ENCODE assay signal across 9 cellular contexts in genomic region chr12:118055144-118055557, GRCh38. TPM values are rescaled to one million over a fixed set of nuclear protein-coding genes. Genes with fewer than 3 reads are reported as not detected.
DNase-seq lines count a peak whose midpoint lies in the region; ATAC-seq and TF ChIP-seq lines count a peak whose summit lies in the region.
"Had no signal": no experiment of that assay in that cellular context is flagged by ENCODE, and none has a peak within 500 bp of the region (broad histone marks: within the 10 kb centered on the region; RNA-seq: fewer than 3 reads in every experiment).

No MANE protein-coding gene starts in this region.

- no peaks in the 10 kb centered on the region for H3K9me3 ChIP-seq in CD8-positive, alpha-beta T cell (ENCODE audit: low read length)
- H3K9me3 ChIP-seq in ascending aorta (no peaks in the 10 kb centered on the region), right lobe of liver (no peaks in the 10 kb centered on the region)

- no peaks in the 10 kb centered on the region for H3K27me3 ChIP-seq in CD8-positive, alpha-beta T cell (ENCODE audit: insufficient read depth, low read length)
- H3K27me3 ChIP-seq in ascending aorta (no peaks in the 10 kb centered on the region), right lobe of liver (no peaks in the 10 kb centered on the region)

- H3K36me3 Mint-ChIP-seq in CD8-positive, alpha-beta T cell: peaks cover 30% of the 10 kb centered on the region

- intact Hi-C loops in CD8-positive, alpha-beta T cell (cut with DNase I, micrococcal nuclease): loop anchor here in 1 of 2 experiments (10.0 kb wide), 1 partner anchor 180 kb away; no protein-coding TSS in a partner anchor
- intact Hi-C loops in ascending aorta (cut with DNase I): no loop called here
- intact Hi-C loops in right lobe of liver (cut with DNase I): no loop called here

- peaks cover 14% of the 10 kb centered on the region for H3K4me1 ChIP-seq in CD8-positive, alpha-beta T cell (ENCODE audit: insufficient read depth, low read length)
- H3K4me1 ChIP-seq in ascending aorta: peaks cover 13 to 34% of the 10 kb centered on the region in 2 donors
- peaks cover 0 to 78% (median 36%) of the 10 kb centered on the region in 4 donors for H3K4me1 ChIP-seq in right lobe of liver

- TF ChIP-seq CTCF in CD8-positive, alpha-beta T cell (IDR thresholded peaks at IDR 0.05): peak; percentile 53
- TF ChIP-seq CTCF in ascending aorta (IDR thresholded peaks at IDR 0.05) (peak in 2 of 3 experiments; percentile 49 to 54), right lobe of liver (IDR thresholded peaks at IDR 0.05) (peak; percentile 46 to 79 (median 62))

- TF ChIP-seq POLR2A in right lobe of liver (IDR thresholded peaks at IDR 0.05): no peak

- peak overlapping the region; percentile 70 for H3K27ac Mint-ChIP-seq in CD8-positive, alpha-beta T cell

- 29% methylated on average over 2 of the region's 2 CpGs for WGBS in right lobe of liver (ENCODE audit: insufficient coverage, low coverage, low lambda C conversion rate, missing lambda C conversion rate)

- POLR2A ChIA-PET in CD8-positive, alpha-beta T cell (lab: Charles Lee): interaction anchor here (0.6 to 0.7 kb wide), 2 partner anchors 13 to 48 kb away, joined by 3 read pairs; no protein-coding TSS in a partner anchor

- DNase-seq in CD8-positive, alpha-beta T cell: peak; percentile 42 to 75 (median 66)
- DNase-seq in KG1 (lab: John Stamatoyannopoulos, UW): peak; percentile 59
- DNase-seq in T-helper 9 cell: peak; percentile 53
- peak in 1 of 2 donors; percentile 74 for DNase-seq in ascending aorta (ENCODE audit: low spot score in 2 of 2)
- DNase-seq in right lobe of liver: peak in 1 of 3 donors; percentile 65
- peak; percentile 52 to 63 for DNase-seq in stimulated activated CD8-positive, alpha-beta memory T cell treated with anti-CD3 and anti-CD28 coated beads, Interleukin-7, amount 100 ng/mL, for 48 hours (ENCODE audit: extremely low read depth in 1 of 2, low read depth in 1 of 2)

- H3K4me3 ChIP-seq in CD8-positive, alpha-beta T cell (ENCODE audit: low read depth, low read length): no peak overlapping the region
- no peak overlapping the region for H3K4me3 ChIP-seq in ascending aorta
- no peak overlapping the region for H3K4me3 ChIP-seq in right lobe of liver
- H3K4me3 ChIP-seq: SK-N-MC had no signal

- no peak overlapping the region for H3K27ac ChIP-seq in CD8-positive, alpha-beta T cell (ENCODE audit: low read depth, low read length)
- H3K27ac ChIP-seq in ascending aorta (peak overlapping the region; percentile 8 to 83), right lobe of liver (peak overlapping the region in 2 of 3 donors; percentile 5 to 76)
- H3K27ac ChIP-seq: SK-N-MC had no signal

- H3K27me3 Mint-ChIP-seq in CD8-positive, alpha-beta T cell (ENCODE audit: low read depth): no peaks in the 10 kb centered on the region

- ATAC-seq in CD8-positive, alpha-beta T cell: peak; percentile 76
- peak; percentile 60 for ATAC-seq in GM19324 (IDR thresholded peaks at IDR 0.05; ENCODE audit: low FRiP score, unreplicated experiment)
- ATAC-seq in right lobe of liver: peak; percentile 40 to 50 (median 44)
- no peak for ATAC-seq in GM19467 (IDR thresholded peaks at IDR 0.05; ENCODE audit: unreplicated experiment)

- peaks cover 40% of the 10 kb centered on the region for H3K4me1 Mint-ChIP-seq in CD8-positive, alpha-beta T cell (ENCODE audit: low read depth)

- no peaks in the 10 kb centered on the region for H3K36me3 ChIP-seq in CD8-positive, alpha-beta T cell (ENCODE audit: insufficient read depth, low read length)
- H3K36me3 ChIP-seq in ascending aorta (peaks cover 12 to 17% of the 10 kb centered on the region in 2 donors), right lobe of liver (peaks cover 0 to 19% (median 0%) of the 10 kb centered on the region in 4 donors)

- CTCF ChIA-PET in CD8-positive, alpha-beta T cell (lab: Charles Lee): interaction anchor here (0.6 to 1.5 kb wide), 6 partner anchors 9 to 181 kb away, joined by 3 to 7 read pairs (median 4); no protein-coding TSS in a partner anchor

- no peaks in the 10 kb centered on the region for H3K9me3 Mint-ChIP-seq in CD8-positive, alpha-beta T cell

- no peak overlapping the region for H3K4me3 Mint-ChIP-seq in CD8-positive, alpha-beta T cell

RNA-seq across cellular contexts. Expression of gene WSB2, which starts 5.8 kb away (rescaled TPM):
- 10 to 100 TPM; 16.4 to 19.5 TPM for total RNA-seq in CD8-positive, alpha-beta T cell
- 68.6 TPM for total RNA-seq in ascending aorta
- total RNA-seq in right lobe of liver: 10 to 100 TPM; 27.5 to 73.9 (median 49.0) TPM

RNA-seq across cellular contexts. Expression of gene RFC5, which starts 38.6 kb away (rescaled TPM):
- total RNA-seq in CD8-positive, alpha-beta T cell: 10 to 100 TPM in 1 of 2 experiments, 1 to 10 TPM in 1; 9.9 to 13.8 TPM
- total RNA-seq in ascending aorta: 5.2 TPM
- total RNA-seq in right lobe of liver: 1 to 10 TPM; 4.6 to 9.9 (median 8.5) TPM

RNA-seq across cellular contexts. Expression of gene VSIG10, which starts 48.7 kb away (rescaled TPM):
- 1 to 10 TPM; 1.0 to 2.3 TPM for total RNA-seq in CD8-positive, alpha-beta T cell
- total RNA-seq in ascending aorta: 38.3 TPM
- total RNA-seq in right lobe of liver: 10 to 100 TPM; 13.1 to 31.3 (median 20.1) TPM

Comparison
In these comparisons a context has a peak if more than half of its experiments do, and no peak if none do; other contexts are left out.
1. RNA of gene VSIG10, which starts 48.7 kb away (total RNA-seq): 38.3 TPM in ascending aorta (single experiment) and 13.1 to 31.3 TPM in right lobe of liver; 1.0 to 2.3 TPM in CD8-positive, alpha-beta T cell; every median in the first group is over 4 times any median in the second.
2. Peak in every context shown above with its lines, with median percentiles within 50 percentile points of each other: CTCF ChIP-seq.